26 cellular contexts compared by ENCODE assay signal in genomic region chr22:42192547-42192946, GRCh38.
"Had no signal": no experiment of that assay in that cellular context is flagged by ENCODE, and none has a peak within 500 bp of the region (broad histone marks: within the 10 kb centered on the region; RNA-seq: fewer than 3 reads in every experiment).

No MANE protein-coding gene starts in this region.

- H3K4me3 Mint-ChIP-seq: activated B cell treated with CpG ODN at 0.5 μM for 24 hours; activated CD8-positive, alpha-beta T cell treated with anti-CD3 and anti-CD28 coated beads for 36 hours; activated naive CD8-positive, alpha-beta T cell treated with anti-CD3 and anti-CD28 coated beads for 36 hours; effector memory CD8-positive, alpha-beta T cell; nephron; T-helper 2 cell treated with Interferon-gamma antibody and Interleukin-4, amounts not matched to agents 5 μg/mL and 100 μg/mL, for 36 hours had no signal

- H3K9me3 ChIP-seq: adrenal gland, body of pancreas, esophagus muscularis mucosa, heart right ventricle, lower lobe of right lung, mucosa of descending colon, suprapubic skin, tibial artery had no signal

- H3K4me1 ChIP-seq: body of pancreas, lower lobe of right lung had no signal

- DNase-seq: activated B cell treated with CpG ODN at 0.5 μM for 24 hours; activated CD8-positive, alpha-beta T cell treated with anti-CD3 and anti-CD28 coated beads for 36 hours; activated gamma-delta T cell treated with Interleukin-2 at 50 U/mL for 16 hours; activated naive CD8-positive, alpha-beta T cell treated with anti-CD3 and anti-CD28 coated beads for 36 hours; aorta; body of pancreas; effector memory CD8-positive, alpha-beta T cell; foreskin keratinocyte; heart right ventricle; kidney glomerular epithelial cell; lower lobe of right lung; mesenchymal stem cell; mucosa of descending colon; posterior cingulate gyrus; right cardiac atrium; stimulated activated CD4-positive, alpha-beta T cell treated with anti-CD3 and anti-CD28 coated beads, Interleukin-15, amount 100 ng/mL, for 24 hours; stimulated activated CD4-positive, alpha-beta T cell treated with anti-CD3 and anti-CD28 coated beads, Interleukin-2, amount 100 ng/mL, for 24 hours; stimulated activated naive CD4-positive, alpha-beta T cell; tibial artery had no signal

- H3K27ac ChIP-seq: adrenal gland, body of pancreas, coronary artery, esophagus muscularis mucosa, foreskin keratinocyte, heart right ventricle, lower lobe of right lung, suprapubic skin, tibial artery had no signal

- ATAC-seq: activated CD8-positive, alpha-beta T cell treated with anti-CD3 and anti-CD28 coated beads for 36 hours; body of pancreas; effector memory CD8-positive, alpha-beta T cell; foreskin keratinocyte; heart right ventricle; left lobe of liver; lower lobe of right lung; mucosa of descending colon had no signal

- H3K4me1 Mint-ChIP-seq: nephron had no signal

- H3K9me3 Mint-ChIP-seq: activated B cell treated with CpG ODN at 0.5 μM for 24 hours; activated CD8-positive, alpha-beta T cell treated with anti-CD3 and anti-CD28 coated beads for 36 hours; activated naive CD8-positive, alpha-beta T cell treated with anti-CD3 and anti-CD28 coated beads for 36 hours; effector memory CD8-positive, alpha-beta T cell; nephron; T-helper 2 cell treated with Interferon-gamma antibody and Interleukin-4, amounts not matched to agents 5 μg/mL and 100 μg/mL, for 36 hours had no signal

- H3K36me3 ChIP-seq: adrenal gland, esophagus muscularis mucosa, heart right ventricle, lower lobe of right lung, suprapubic skin, tibial artery had no signal

- H3K27ac Mint-ChIP-seq: activated B cell treated with CpG ODN at 0.5 μM for 24 hours; nephron; T-helper 2 cell treated with Interferon-gamma antibody and Interleukin-4, amounts not matched to agents 5 μg/mL and 100 μg/mL, for 36 hours had no signal

- H3K27me3 Mint-ChIP-seq: activated B cell treated with CpG ODN at 0.5 μM for 24 hours; activated CD8-positive, alpha-beta T cell treated with anti-CD3 and anti-CD28 coated beads for 36 hours; activated naive CD8-positive, alpha-beta T cell treated with anti-CD3 and anti-CD28 coated beads for 36 hours; effector memory CD8-positive, alpha-beta T cell had no signal

- H3K4me3 ChIP-seq: adrenal gland, body of pancreas, coronary artery, esophagus muscularis mucosa, heart right ventricle, lower lobe of right lung, mucosa of descending colon, suprapubic skin, tibial artery had no signal

- H3K36me3 Mint-ChIP-seq: activated naive CD8-positive, alpha-beta T cell treated with anti-CD3 and anti-CD28 coated beads for 36 hours had no signal

- H3K27me3 ChIP-seq: adrenal gland, body of pancreas, esophagus muscularis mucosa, foreskin keratinocyte, heart right ventricle, suprapubic skin, tibial artery had no signal
